8 cellular contexts compared by ENCODE assay signal in the genomic region with DNA sequence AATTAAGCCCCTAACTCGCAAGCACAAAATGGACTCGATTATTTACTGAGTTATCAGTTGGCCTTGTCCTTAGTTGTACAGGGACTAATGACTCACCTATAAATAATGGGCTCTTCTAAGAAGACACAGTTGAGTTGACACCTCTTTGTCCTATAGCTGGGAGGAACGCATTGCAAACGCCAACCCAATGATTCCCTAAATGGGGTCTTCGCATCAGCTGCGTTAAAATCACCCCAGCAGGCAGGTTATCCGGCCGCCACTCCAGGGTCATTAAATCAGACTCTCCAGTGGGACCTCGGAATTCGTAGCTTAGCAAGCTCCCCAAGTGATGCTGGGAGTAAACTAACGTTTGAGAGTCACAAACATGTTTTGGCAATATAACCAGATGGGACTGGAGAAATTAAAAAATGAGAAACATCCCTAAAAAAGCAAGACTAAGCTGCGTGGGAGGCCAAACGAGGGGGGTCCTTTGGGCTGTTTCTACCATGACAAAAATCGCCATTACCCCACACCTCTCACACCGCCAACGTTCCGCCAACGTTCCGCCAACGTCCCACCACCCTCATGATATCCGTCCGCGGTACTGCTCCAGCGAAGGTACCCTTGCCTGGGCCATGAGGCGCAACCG. TPM values are rescaled to one million over a fixed set of nuclear protein-coding genes. Genes with fewer than 3 reads are reported as not detected.
DNase-seq lines count a peak whose midpoint lies in the region; ATAC-seq and TF ChIP-seq lines count a peak whose summit lies in the region.

No MANE protein-coding gene starts in this region.

- H3K4me1 ChIP-seq in Caco-2, result peaks cover 18% of the 10 kb centered on the region
- H3K4me1 ChIP-seq in MM.1S (ENCODE audit: low read length), result peaks cover 27% of the 10 kb centered on the region
- peaks cover 25 to 38% of the 10 kb centered on the region in 2 donors for H3K4me1 ChIP-seq in muscle layer of duodenum (ENCODE audit: control insufficient read depth in 1 of 2, insufficient read depth in 2 of 2, low read length in 2 of 2)

- peak overlapping the region; percentile 57 for H2AFZ ChIP-seq in MM.1S (ENCODE audit: low read length)

- CTCF ChIA-PET in Caco-2 (lab: Charles Lee), result interaction anchor here (0.7 to 5.8 kb wide), 16 partner anchors 11 to 566 kb away, joined by 3 to 143 read pairs (median 9); a partner anchor contains a TSS

- no peaks in the 10 kb centered on the region for H3K9me2 ChIP-seq in MM.1S (replicated peaks; ENCODE audit: insufficient read depth, low read length)

- peak overlapping the region; percentile 87 for H3K4me3 Mint-ChIP-seq in Caco-2 (ENCODE audit: unreplicated experiment)

- DNase-seq in Caco-2, result peak in 1 of 2 experiments; percentile 51
- DNase-seq in MM.1S, result peak; percentile 8
- DNase-seq in cardiac fibroblast (ENCODE audit: low read depth in 2 of 2), result no peak
- no peak for DNase-seq in NAMALWA (ENCODE audit: low spot score)
- no peak for DNase-seq in Ammon's horn (ENCODE audit: low spot score)
- no peak for DNase-seq in AML-193 (lab: John Stamatoyannopoulos, UW)

- no peak for TF ChIP-seq CTCF in Caco-2 (IDR thresholded peaks at IDR 0.05; ENCODE audit: insufficient read depth in 1 of 2, low read depth in 1 of 2, low read length in 1 of 2, severe bottlenecking in 1 of 2, unreplicated experiment in 1 of 2)
- TF ChIP-seq CTCF in MM.1S (IDR thresholded peaks at IDR 0.05; ENCODE audit: low read length), result no peak
- no peak for TF ChIP-seq CTCF in cardiac fibroblast (IDR thresholded peaks at IDR 0.05; ENCODE audit: low read depth, low read length)

- H3K27me3 ChIP-seq in Caco-2 (replicated peaks; ENCODE audit: control insufficient read depth, insufficient read depth, low read length), result no peaks in the 10 kb centered on the region
- H3K27me3 ChIP-seq in MM.1S (replicated peaks; ENCODE audit: insufficient read depth, low read length), result no peaks in the 10 kb centered on the region
- no peaks in the 10 kb centered on the region for H3K27me3 ChIP-seq in muscle layer of duodenum (ENCODE audit: low read depth, low read length)

- no peaks in the 10 kb centered on the region for H4K20me1 ChIP-seq in MM.1S (ENCODE audit: insufficient read depth, low read length)

- peak overlapping the region; percentile 93 for H3K9ac ChIP-seq in MM.1S (ENCODE audit: low read length)

- H3K9me3 ChIP-seq in Caco-2 (no peaks in the 10 kb centered on the region), MM.1S (replicated peaks; ENCODE audit: insufficient read depth, low read length) (no peaks in the 10 kb centered on the region), muscle layer of duodenum (ENCODE audit: control insufficient read depth in 1 of 2, low read length in 2 of 2) (no peaks in the 10 kb centered on the region)

- H3K27ac ChIP-seq in MM.1S (ENCODE audit: low read length), result peak overlapping the region; percentile 83
- H3K27ac ChIP-seq in muscle layer of duodenum (ENCODE audit: low read length), result peak overlapping the region; percentile 88

- H3K36me3 ChIP-seq in Caco-2 (ENCODE audit: control insufficient read depth, insufficient read depth, low read length), result peaks cover 14% of the 10 kb centered on the region
- no peaks in the 10 kb centered on the region for H3K36me3 ChIP-seq in MM.1S (replicated peaks; ENCODE audit: insufficient read depth, low read length)
- peaks cover 0 to 28% of the 10 kb centered on the region in 2 donors for H3K36me3 ChIP-seq in muscle layer of duodenum (ENCODE audit: control insufficient read depth in 1 of 2, insufficient read depth in 2 of 2, low read length in 2 of 2)

- peak overlapping the region; percentile 100 for H3K27ac Mint-ChIP-seq in Caco-2 (ENCODE audit: unreplicated experiment)

- H3K4me3 ChIP-seq in Caco-2 (ENCODE audit: low read depth, low read length), result peak overlapping the region; percentile 84
- H3K4me3 ChIP-seq in MM.1S (ENCODE audit: low read length), result peak overlapping the region; percentile 88
- peak overlapping the region; percentile 67 to 70 for H3K4me3 ChIP-seq in cardiac fibroblast (replicated peaks in 1 of 2; ENCODE audit: low read depth in 2 of 2, low read length in 2 of 2)
- H3K4me3 ChIP-seq in muscle layer of duodenum (ENCODE audit: low read depth in 1 of 2, low read length in 2 of 2), result peak overlapping the region; percentile 79 to 85

- TSS peak; percentile 81 for BruUV-seq in Caco-2 (replicated peaks; lab: Mats Ljungman, UMichigan)

- peaks cover 26% of the 10 kb centered on the region for H3K4me1 Mint-ChIP-seq in Caco-2 (ENCODE audit: low read depth, unreplicated experiment)

- ATAC-seq in GM21786 (IDR thresholded peaks at IDR 0.05; ENCODE audit: unreplicated experiment), result no peak

- POLR2A ChIA-PET in Caco-2 (lab: Charles Lee), result interaction anchor here (0.7 to 4.7 kb wide), 16 partner anchors 10 to 845 kb away, joined by 3 to 90 read pairs (median 24); a partner anchor contains a TSS

- H3K36me3 Mint-ChIP-seq in Caco-2 (ENCODE audit: insufficient read depth, unreplicated experiment), result peaks cover 60% of the 10 kb centered on the region

- no peaks in the 10 kb centered on the region for H3K9me3 Mint-ChIP-seq in Caco-2 (ENCODE audit: unreplicated experiment)

- H3K4me2 ChIP-seq in MM.1S (ENCODE audit: low read depth, low read length), result peak overlapping the region; percentile 87

- intact Hi-C loops in Caco-2 (cut with micrococcal nuclease; ENCODE audit: unreplicated experiment), result loop anchor here (5.0 kb wide), 1 partner anchor 1315 kb away; a partner anchor contains a TSS

- no peaks in the 10 kb centered on the region for H3K27me3 Mint-ChIP-seq in Caco-2 (ENCODE audit: insufficient read depth, unreplicated experiment)

- H3F3A ChIP-seq in MM.1S (ENCODE audit: insufficient read depth, low read length), result peaks cover 18% of the 10 kb centered on the region

- H3K79me2 ChIP-seq in MM.1S (ENCODE audit: low read length), result peaks cover 49% of the 10 kb centered on the region

RNA-seq across cellular contexts. Expression of a gene that starts 0.9 kb away (rescaled TPM):
- 322 and 356 TPM in 2 replicates for total RNA-seq in Caco-2 (2022)

RNA-seq across cellular contexts. Expression of a gene that starts 9.6 kb away (rescaled TPM):
- 2.0 and 6.7 TPM in 2 replicates for total RNA-seq in Caco-2 (2022)

RNA-seq across cellular contexts. Expression of a gene that starts 54.1 kb away (rescaled TPM):
- 213 and 214 TPM in 2 replicates for total RNA-seq in Caco-2 (2022)
